Comparison of ENCODE assay signal across 28 cellular contexts in the genomic region with DNA sequence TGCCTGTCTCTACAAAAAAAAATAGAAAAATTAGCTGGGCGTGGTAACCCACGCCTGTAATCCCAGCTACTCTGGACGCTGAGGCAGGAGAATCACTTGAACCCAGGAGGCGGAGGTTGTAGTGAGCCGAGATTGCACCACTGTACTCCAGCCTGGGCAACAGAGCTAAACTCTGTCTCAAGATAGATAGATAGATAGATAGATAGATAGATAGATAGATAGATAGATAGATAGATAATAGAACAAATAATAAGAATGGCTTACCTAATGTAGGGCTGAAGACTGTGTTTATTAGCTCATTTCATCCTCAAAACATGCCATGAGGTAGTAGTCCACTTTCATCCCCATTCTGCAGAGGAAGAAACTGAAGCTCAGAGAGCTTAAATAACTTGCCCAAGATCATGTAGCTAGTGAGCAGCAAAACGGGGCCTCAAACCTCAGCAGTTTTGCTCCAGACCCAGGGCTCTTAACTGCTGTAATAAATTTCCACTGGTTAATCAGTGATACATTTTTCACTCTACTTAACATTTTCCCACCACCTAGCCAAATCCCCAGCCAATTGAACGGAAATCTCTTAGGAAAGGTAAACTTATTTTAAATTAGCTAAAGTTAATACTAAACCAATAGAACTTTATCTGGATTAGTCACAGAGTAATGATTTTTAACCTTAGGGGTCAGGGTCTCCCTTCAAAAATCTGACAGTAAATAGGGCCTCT.
DNase-seq lines count a peak whose midpoint lies in the region; ATAC-seq and TF ChIP-seq lines count a peak whose summit lies in the region.
"Had no signal": no experiment of that assay in that cellular context is flagged by ENCODE, and none has a peak within 500 bp of the region (broad histone marks: within the 10 kb centered on the region; RNA-seq: fewer than 3 reads in every experiment).

No MANE protein-coding gene starts in this region.

- H3K27ac ChIP-seq in colonic mucosa (peak overlapping the region; percentile 57), left lung (peak overlapping the region; percentile 26 to 62)
- H3K27ac ChIP-seq in CD8-positive, alpha-beta T cell (ENCODE audit: low read depth, low read length): no peak overlapping the region
- H3K27ac ChIP-seq: esophagus muscularis mucosa, foreskin keratinocyte, heart right ventricle, KMS-11, testis, vagina had no signal

- H3K9me3 ChIP-seq in Caco-2 (no peaks in the 10 kb centered on the region), colonic mucosa (no peaks in the 10 kb centered on the region), left lung (no peaks in the 10 kb centered on the region)
- no peaks in the 10 kb centered on the region for H3K9me3 ChIP-seq in CD8-positive, alpha-beta T cell (ENCODE audit: low read length)
- H3K9me3 ChIP-seq: esophagus muscularis mucosa, heart right ventricle, SK-N-SH, testis, vagina had no signal

- H3K4me3 ChIP-seq in Caco-2 (ENCODE audit: low read depth, low read length): peak overlapping the region; percentile 31
- H3K4me3 ChIP-seq in colonic mucosa: no peak overlapping the region
- H3K4me3 ChIP-seq in left lung: no peak overlapping the region
- no peak overlapping the region for H3K4me3 ChIP-seq in CD8-positive, alpha-beta T cell (ENCODE audit: low read depth, low read length)
- H3K4me3 ChIP-seq: esophagus muscularis mucosa, GM23338, heart right ventricle, testis, vagina had no signal

- TSS peak; percentile 64 for BruUV-seq in Caco-2 (replicated peaks; lab: Mats Ljungman, UMichigan)

- peak overlapping the region in 1 of 2 donors; percentile 49 for H3K9ac ChIP-seq in colonic mucosa (ENCODE audit: low read depth in 2 of 2, low read length in 2 of 2)
- H3K9ac ChIP-seq: KMS-11, SK-N-SH had no signal

- peak overlapping the region; percentile 31 for H3K4me3 Mint-ChIP-seq in Caco-2 (ENCODE audit: unreplicated experiment)
- H3K4me3 Mint-ChIP-seq in progenitor cell of endocrine pancreas (ENCODE audit: low read depth): peak overlapping the region; percentile 89
- H3K4me3 Mint-ChIP-seq in CD8-positive, alpha-beta T cell: no peak overlapping the region
- H3K4me3 Mint-ChIP-seq: activated CD4-positive, alpha-beta memory T cell treated with anti-CD3 and anti-CD28 coated beads for 36 hours; activated naive CD8-positive, alpha-beta T cell treated with anti-CD3 and anti-CD28 coated beads, Interleukin-2, amount 50 U/mL, for 24 hours; CD4-positive, CD25-positive, alpha-beta regulatory T cell; GM23338; T-helper 17 cell had no signal

- H3K27me3 Mint-ChIP-seq in Caco-2 (ENCODE audit: insufficient read depth, unreplicated experiment) (no peaks in the 10 kb centered on the region), progenitor cell of endocrine pancreas (no peaks in the 10 kb centered on the region)
- H3K27me3 Mint-ChIP-seq in CD8-positive, alpha-beta T cell (ENCODE audit: low read depth): no peaks in the 10 kb centered on the region
- H3K27me3 Mint-ChIP-seq: activated CD4-positive, alpha-beta memory T cell treated with anti-CD3 and anti-CD28 coated beads for 36 hours; activated naive CD8-positive, alpha-beta T cell treated with anti-CD3 and anti-CD28 coated beads, Interleukin-2, amount 50 U/mL, for 24 hours; CD4-positive, CD25-positive, alpha-beta regulatory T cell; T-helper 17 cell had no signal

- CTCF ChIA-PET in Caco-2 (lab: Charles Lee): interaction anchor here (0.6 to 1.1 kb wide), 2 partner anchors 115 to 283 kb away, joined by 3 read pairs; no protein-coding TSS in a partner anchor
- CTCF ChIA-PET in CD8-positive, alpha-beta T cell (lab: Charles Lee): interaction anchor here (0.6 to 3.4 kb wide), 7 partner anchors 8 to 1353 kb away, joined by 3 to 24 read pairs (median 5); no protein-coding TSS in a partner anchor

- H3K27ac Mint-ChIP-seq in Caco-2 (ENCODE audit: unreplicated experiment) (no peak overlapping the region), progenitor cell of endocrine pancreas (peak overlapping the region; percentile 88)
- H3K27ac Mint-ChIP-seq in CD8-positive, alpha-beta T cell: no peak overlapping the region
- H3K27ac Mint-ChIP-seq: activated CD4-positive, alpha-beta memory T cell treated with anti-CD3 and anti-CD28 coated beads for 36 hours; activated naive CD8-positive, alpha-beta T cell treated with anti-CD3 and anti-CD28 coated beads, Interleukin-2, amount 50 U/mL, for 24 hours; GM23338; T-helper 17 cell had no signal

- H3K4me1 Mint-ChIP-seq in Caco-2 (ENCODE audit: low read depth, unreplicated experiment) (peaks cover 24% of the 10 kb centered on the region), progenitor cell of endocrine pancreas (ENCODE audit: low read depth) (peaks cover 55% of the 10 kb centered on the region)
- peaks cover 5% of the 10 kb centered on the region for H3K4me1 Mint-ChIP-seq in CD8-positive, alpha-beta T cell (ENCODE audit: low read depth)

- H3K36me3 Mint-ChIP-seq in Caco-2 (ENCODE audit: insufficient read depth, unreplicated experiment): no peaks in the 10 kb centered on the region
- H3K36me3 Mint-ChIP-seq in progenitor cell of endocrine pancreas (ENCODE audit: insufficient read depth): no peaks in the 10 kb centered on the region
- H3K36me3 Mint-ChIP-seq in CD8-positive, alpha-beta T cell: no peaks in the 10 kb centered on the region
- H3K36me3 Mint-ChIP-seq: activated CD4-positive, alpha-beta memory T cell treated with anti-CD3 and anti-CD28 coated beads for 36 hours; CD4-positive, CD25-positive, alpha-beta regulatory T cell had no signal

- H3K4me1 ChIP-seq in Caco-2 (peaks cover 23% of the 10 kb centered on the region), colonic mucosa (peaks cover 11% of the 10 kb centered on the region), left lung (peaks cover 6 to 12% of the 10 kb centered on the region in 2 donors)
- H3K4me1 ChIP-seq in CD8-positive, alpha-beta T cell (ENCODE audit: insufficient read depth, low read length): no peaks in the 10 kb centered on the region
- H3K4me1 ChIP-seq: testis had no signal

- DNase-seq in Caco-2 (peak; percentile 23 to 56), colonic mucosa (no peak), left lung (no peak), progenitor cell of endocrine pancreas (ENCODE audit: low spot score, unreplicated experiment) (no peak), SIG-M5 treated with dmso at 0.1 percent for 504 hours (lab: John Stamatoyannopoulos, UW; ENCODE audit: unreplicated experiment) (no peak), T-helper 1 cell (no peak)
- no peak for DNase-seq in CD8-positive, alpha-beta T cell
- DNase-seq: activated CD4-positive, alpha-beta memory T cell treated with anti-CD3 and anti-CD28 coated beads for 36 hours; activated naive CD4-positive, alpha-beta T cell; activated naive CD8-positive, alpha-beta T cell treated with anti-CD3 and anti-CD28 coated beads, Interleukin-2, amount 50 U/mL, for 24 hours; caudate nucleus; CD4-positive, CD25-positive, alpha-beta regulatory T cell; cortex of kidney; foreskin keratinocyte; heart right ventricle; MM.1S; NCI-H524 treated with DMSO at 0.1 percent for 48 hours; NK-92 treated with Interleukin-12 subunit alpha and Interleukin-12 subunit beta, amount 100 ng/mL, for 24 hours; SK-N-SH; stimulated activated naive CD4-positive, alpha-beta T cell treated with Interleukin-2 at 50 U/mL for 16 hours; T-helper 17 cell; testis had no signal

- H3K9me3 Mint-ChIP-seq in Caco-2 (ENCODE audit: unreplicated experiment) (no peaks in the 10 kb centered on the region), progenitor cell of endocrine pancreas (ENCODE audit: low read depth) (no peaks in the 10 kb centered on the region)
- no peaks in the 10 kb centered on the region for H3K9me3 Mint-ChIP-seq in CD8-positive, alpha-beta T cell
- H3K9me3 Mint-ChIP-seq: activated CD4-positive, alpha-beta memory T cell treated with anti-CD3 and anti-CD28 coated beads for 36 hours; activated naive CD8-positive, alpha-beta T cell treated with anti-CD3 and anti-CD28 coated beads, Interleukin-2, amount 50 U/mL, for 24 hours; CD4-positive, CD25-positive, alpha-beta regulatory T cell; GM23338 had no signal

- H3K36me3 ChIP-seq in Caco-2 (ENCODE audit: control insufficient read depth, insufficient read depth, low read length): no peaks in the 10 kb centered on the region
- H3K36me3 ChIP-seq in colonic mucosa: no peaks in the 10 kb centered on the region
- H3K36me3 ChIP-seq in left lung: no peaks in the 10 kb centered on the region
- H3K36me3 ChIP-seq in CD8-positive, alpha-beta T cell (ENCODE audit: insufficient read depth, low read length): no peaks in the 10 kb centered on the region
- H3K36me3 ChIP-seq: esophagus muscularis mucosa, heart right ventricle, vagina had no signal

- peak; percentile 19 for ATAC-seq in left lung
- ATAC-seq in CD8-positive, alpha-beta T cell: no peak
- no peak for ATAC-seq in GM21717 (IDR thresholded peaks at IDR 0.05; ENCODE audit: unreplicated experiment)
- ATAC-seq: activated CD4-positive, CD25-positive, alpha-beta regulatory T cell treated with anti-CD3 and anti-CD28 coated beads, Interleukin-2, amount 50 U/mL, for 24 hours; activated naive CD8-positive, alpha-beta T cell treated with anti-CD3 and anti-CD28 coated beads, Interleukin-2, amount 50 U/mL, for 24 hours; foreskin keratinocyte; heart right ventricle; T-helper 17 cell had no signal

- POLR2A ChIA-PET in Caco-2 (lab: Charles Lee): interaction anchor here (0.7 to 1.2 kb wide), 2 partner anchors 58 to 80 kb away, joined by 4 to 5 read pairs; no protein-coding TSS in a partner anchor
- POLR2A ChIA-PET in CD8-positive, alpha-beta T cell (lab: Charles Lee): interaction anchor here (0.6 to 1.2 kb wide), 3 partner anchors 8 to 154 kb away, joined by 3 to 5 read pairs (median 3); no protein-coding TSS in a partner anchor

- H3K27me3 ChIP-seq in Caco-2 (replicated peaks; ENCODE audit: control insufficient read depth, insufficient read depth, low read length) (no peaks in the 10 kb centered on the region), colonic mucosa (no peaks in the 10 kb centered on the region), left lung (no peaks in the 10 kb centered on the region)
- no peaks in the 10 kb centered on the region for H3K27me3 ChIP-seq in CD8-positive, alpha-beta T cell (ENCODE audit: insufficient read depth, low read length)
- H3K27me3 ChIP-seq: esophagus muscularis mucosa, foreskin keratinocyte, heart right ventricle, testis, vagina had no signal

- TF ChIP-seq CTCF in Caco-2 (IDR thresholded peaks at IDR 0.05; ENCODE audit: insufficient read depth in 1 of 2, low read depth in 1 of 2, low read length in 1 of 2, severe bottlenecking in 1 of 2, unreplicated experiment in 1 of 2): no peak
- TF ChIP-seq CTCF in colonic mucosa (IDR thresholded peaks at IDR 0.05): no peak
- TF ChIP-seq CTCF in left lung (IDR thresholded peaks at IDR 0.05): no peak
- TF ChIP-seq CTCF in progenitor cell of endocrine pancreas (IDR thresholded peaks at IDR 0.05; ENCODE audit: unreplicated experiment): no peak
- TF ChIP-seq CTCF in CD8-positive, alpha-beta T cell (IDR thresholded peaks at IDR 0.05): no peak

- intact Hi-C loops in Caco-2 (cut with micrococcal nuclease; ENCODE audit: unreplicated experiment): loop anchor here (10.0 kb wide), 1 partner anchor 398 kb away; no protein-coding TSS in a partner anchor
- intact Hi-C loops in colonic mucosa (cut with DNase I): no loop called here
- intact Hi-C loops in left lung (cut with DNase I): no loop called here
- intact Hi-C loops in CD8-positive, alpha-beta T cell (cut with DNase I, micrococcal nuclease): no loop called here

Comparison
In these comparisons a context has a peak if more than half of its experiments do, and no peak if none do; other contexts are left out.
1. DNase-seq: peak in Caco-2 (2 of 2); none in colonic mucosa (single experiment), left lung (0 of 2), progenitor cell of endocrine pancreas (single experiment), CD8-positive, alpha-beta T cell (0 of 7), SIG-M5 treated with dmso at 0.1 percent for 504 hours (single experiment) and T-helper 1 cell (0 of 5).